In genomic region chr10:122336332-122336731, GRCh38 we compare ENCODE assay signal across 25 cellular contexts.
"Had no signal": no experiment of that assay in that cellular context is flagged by ENCODE, and none has a peak within 500 bp of the region (broad histone marks: within the 10 kb centered on the region; RNA-seq: fewer than 3 reads in every experiment).

No MANE protein-coding gene starts in this region.

- H3K9me3 ChIP-seq: body of pancreas, pancreas, psoas muscle, vagina had no signal

- ATAC-seq: activated CD4-positive, alpha-beta T cell treated with anti-CD3 and anti-CD28 coated beads for 36 hours; activated naive CD8-positive, alpha-beta T cell treated with anti-CD3 and anti-CD28 coated beads, Interleukin-2, amount 50 U/mL, for 24 hours; activated T-cell treated with anti-CD3 and anti-CD28 coated beads, Interleukin-2, amount 50 U/mL, for 72 hours; body of pancreas; left ventricle myocardium superior; natural killer cell; pancreas; psoas muscle; right cardiac atrium; stimulated activated naive CD8-positive, alpha-beta T cell treated with anti-CD3 and anti-CD28 coated beads, Interleukin-15, amount 100 ng/mL, for 72 hours; WTC11 had no signal

- H3K27ac Mint-ChIP-seq: activated CD4-positive, alpha-beta T cell treated with anti-CD3 and anti-CD28 coated beads for 36 hours; activated naive CD8-positive, alpha-beta T cell treated with anti-CD3 and anti-CD28 coated beads, Interleukin-2, amount 50 U/mL, for 24 hours; activated T-cell treated with anti-CD3 and anti-CD28 coated beads, Interleukin-2, amount 50 U/mL, for 72 hours; immature natural killer cell; natural killer cell; stimulated activated naive CD8-positive, alpha-beta T cell treated with anti-CD3 and anti-CD28 coated beads, Interleukin-15, amount 100 ng/mL, for 72 hours; T-helper 1 cell treated with Interleukin-12 subunit alpha and Interleukin-12 subunit beta and Interleukin-4 antibody, amounts not matched to agents 30 μg/mL and 1 μg/mL, for 36 hours; WTC11 had no signal

- H3K4me3 Mint-ChIP-seq: activated CD4-positive, alpha-beta T cell treated with anti-CD3 and anti-CD28 coated beads for 36 hours; activated naive CD8-positive, alpha-beta T cell treated with anti-CD3 and anti-CD28 coated beads, Interleukin-2, amount 50 U/mL, for 24 hours; activated T-cell treated with anti-CD3 and anti-CD28 coated beads, Interleukin-2, amount 50 U/mL, for 72 hours; immature natural killer cell; natural killer cell; stimulated activated naive CD8-positive, alpha-beta T cell treated with anti-CD3 and anti-CD28 coated beads, Interleukin-15, amount 100 ng/mL, for 72 hours; T-helper 1 cell treated with Interleukin-12 subunit alpha and Interleukin-12 subunit beta and Interleukin-4 antibody, amounts not matched to agents 30 μg/mL and 1 μg/mL, for 36 hours; WTC11 had no signal

- H2AFZ ChIP-seq: hepatocyte had no signal

- H3K4me2 ChIP-seq: hepatocyte had no signal

- H3K4me3 ChIP-seq: body of pancreas, cardiac muscle cell, hepatocyte, pancreas, psoas muscle, vagina had no signal

- DNase-seq: activated CD4-positive, alpha-beta T cell treated with anti-CD3 and anti-CD28 coated beads for 36 hours; activated CD4-positive, alpha-beta T cell treated with anti-CD3 and anti-CD28 coated beads, Interleukin-2, amount 50 U/mL, for 48 hours; activated gamma-delta T cell; activated naive CD4-positive, alpha-beta T cell treated with anti-CD3 and anti-CD28 coated beads, Interleukin-2, amount 50 U/mL, for 16 hours; activated naive CD8-positive, alpha-beta T cell treated with anti-CD3 and anti-CD28 coated beads, Interleukin-2, amount 50 U/mL, for 24 hours; activated T-cell treated with anti-CD3 and anti-CD28 coated beads, Interleukin-2, amount 50 U/mL, for 72 hours; body of pancreas; dermis blood vessel endothelial cell; effector memory CD4-positive, alpha-beta T cell; foreskin melanocyte; immature natural killer cell; left ventricle myocardium superior; midbrain; natural killer cell; pancreas; psoas muscle; right cardiac atrium; stimulated activated CD4-positive, alpha-beta T cell treated with anti-CD3 and anti-CD28 coated beads, Interleukin-4, amount 100 ng/mL, for 4 hours; stimulated activated naive CD8-positive, alpha-beta T cell treated with anti-CD3 and anti-CD28 coated beads, Interleukin-15, amount 100 ng/mL, for 72 hours; T1000 had no signal

- H3K9me3 Mint-ChIP-seq: activated naive CD8-positive, alpha-beta T cell treated with anti-CD3 and anti-CD28 coated beads, Interleukin-2, amount 50 U/mL, for 24 hours; activated T-cell treated with anti-CD3 and anti-CD28 coated beads, Interleukin-2, amount 50 U/mL, for 72 hours; immature natural killer cell; natural killer cell; stimulated activated naive CD8-positive, alpha-beta T cell treated with anti-CD3 and anti-CD28 coated beads, Interleukin-15, amount 100 ng/mL, for 72 hours; T-helper 1 cell treated with Interleukin-12 subunit alpha and Interleukin-12 subunit beta and Interleukin-4 antibody, amounts not matched to agents 30 μg/mL and 1 μg/mL, for 36 hours had no signal

- H3K36me3 Mint-ChIP-seq: immature natural killer cell, natural killer cell, WTC11 had no signal

- H3K79me2 ChIP-seq: hepatocyte had no signal

- H3K4me1 Mint-ChIP-seq: immature natural killer cell, natural killer cell had no signal

- H3K27me3 ChIP-seq: body of pancreas, cardiac muscle cell, hepatocyte, pancreas, vagina had no signal

- H3K36me3 ChIP-seq: cardiac muscle cell, pancreas, vagina had no signal

- H3K27ac ChIP-seq: body of pancreas, cardiac muscle cell, hepatocyte, pancreas, psoas muscle, vagina had no signal
